ENCODE assay signal across 8 cellular contexts in genomic region chr11:9264381-9265210, GRCh38. TPM values are rescaled to one million over a fixed set of nuclear protein-coding genes. Genes with fewer than 3 reads are reported as not detected.
DNase-seq lines count a peak whose midpoint lies in the region; ATAC-seq and TF ChIP-seq lines count a peak whose summit lies in the region.

No MANE protein-coding gene starts in this region.

- H3K36me3 ChIP-seq in SK-N-MC (ENCODE audit: insufficient read depth, low read length): no peaks in the 10 kb centered on the region

- TF ChIP-seq CTCF in astrocyte of the spinal cord (IDR thresholded peaks at IDR 0.05; ENCODE audit: low read depth, low read length): no peak

- in situ Hi-C loops in astrocyte of the spinal cord (cut with HindIII; ENCODE audit: low sequenced_read_pairs): no loop called here

- H3K4me3 ChIP-seq in SK-N-MC (peak overlapping the region; percentile 100), astrocyte of the spinal cord (ENCODE audit: low read depth, low read length) (peak overlapping the region; percentile 62)

- DNase-seq in AG08395 (ENCODE audit: low spot score): peak; percentile 58
- no peak for DNase-seq in SK-N-MC (ENCODE audit: low read depth, low spot score)
- peak; percentile 86 for DNase-seq in astrocyte of the spinal cord (ENCODE audit: low read depth, low spot score)
- DNase-seq in hippocampal formation (lab: John Stamatoyannopoulos, UW): peak; percentile 42 to 49
- DNase-seq in pulmonary artery endothelial cell (ENCODE audit: low read depth, low spot score): peak; percentile 40
- no peak for DNase-seq in NCI-H2196 treated with DMSO at 0.1 percent for 48 hours (lab: John Stamatoyannopoulos, UW; ENCODE audit: unreplicated experiment)

- no peaks in the 10 kb centered on the region for H3K9me3 ChIP-seq in SK-N-MC (ENCODE audit: low read depth, low read length)

- ATAC-seq in GM18907 (IDR thresholded peaks at IDR 0.05; ENCODE audit: unreplicated experiment): peak; percentile 20
- peak; percentile 17 for ATAC-seq in HG03354 (IDR thresholded peaks at IDR 0.05; ENCODE audit: poor library complexity, severe bottlenecking, unreplicated experiment)

- H3K9ac ChIP-seq in SK-N-MC (ENCODE audit: insufficient read length): peak overlapping the region; percentile 95

- peak overlapping the region; percentile 79 for H3K27ac ChIP-seq in SK-N-MC

RNA-seq across cellular contexts. Expression of gene DENND5A, which starts 0.6 kb away (rescaled TPM):
- 185 and 210 TPM in 2 replicates for total RNA-seq in pulmonary artery endothelial cell

RNA-seq across cellular contexts. Expression of gene TMEM41B, which starts 49.8 kb away (rescaled TPM):
- 45.8 and 76.2 TPM in 2 replicates for total RNA-seq in pulmonary artery endothelial cell

Comparison
In these comparisons a context has a peak if more than half of its experiments do, and no peak if none do; other contexts are left out.
1. DNase-seq: peak in AG08395 (single experiment), astrocyte of the spinal cord (single experiment), hippocampal formation (2 of 2) and pulmonary artery endothelial cell (single experiment); none in SK-N-MC (single experiment) and NCI-H2196 treated with DMSO at 0.1 percent for 48 hours (single experiment).